Comparison of ENCODE assay signal across 8 cellular contexts in genomic region chrX:129654652-129655546, GRCh38. TPM values are rescaled to one million over a fixed set of nuclear protein-coding genes. Genes with fewer than 3 reads are reported as not detected.
DNase-seq lines count a peak whose midpoint lies in the region; ATAC-seq and TF ChIP-seq lines count a peak whose summit lies in the region.

Gene APLN, minus strand, starts transcription at chrX:129654956. Its CDS starts 326 bp downstream, at chrX:129654630.

- H3K9me3 ChIP-seq in MM.1S (replicated peaks; ENCODE audit: insufficient read depth, low read length), result no peaks in the 10 kb centered on the region
- no peaks in the 10 kb centered on the region for H3K9me3 ChIP-seq in osteoblast (ENCODE audit: low read depth, low read length)

- H2AFZ ChIP-seq in MM.1S (ENCODE audit: low read length) (peak within 1 kb of the TSS; percentile 72), osteoblast (ENCODE audit: low read length) (peak within 1 kb of the TSS; percentile 29)

- ATAC-seq in GM19397 (IDR thresholded peaks at IDR 0.05; ENCODE audit: unreplicated experiment), result peak; percentile 41
- no peak for ATAC-seq in HG03521 (IDR thresholded peaks at IDR 0.05; ENCODE audit: unreplicated experiment)
- no peak for ATAC-seq in HG02938 (IDR thresholded peaks at IDR 0.05; ENCODE audit: unreplicated experiment)

- no peaks in the 10 kb centered on the region for H3K79me2 ChIP-seq in MM.1S (ENCODE audit: low read length)
- H3K79me2 ChIP-seq in osteoblast (ENCODE audit: insufficient read depth, low read length), result no peaks in the 10 kb centered on the region

- peaks cover 11% of the 10 kb centered on the region for H3K27me3 Mint-ChIP-seq in activated naive CD4-positive, alpha-beta T cell treated with anti-CD3 and anti-CD28 coated beads for 36 hours (ENCODE audit: low read depth)

- H3K4me1 ChIP-seq in MM.1S (ENCODE audit: low read length) (no peaks in the 10 kb centered on the region), osteoblast (ENCODE audit: insufficient read depth, low read length) (no peaks in the 10 kb centered on the region)

- H3K27ac ChIP-seq in MM.1S (ENCODE audit: low read length) (no peak within 1 kb of the TSS), osteoblast (ENCODE audit: low read depth, low read length) (no peak within 1 kb of the TSS)

- H3K4me1 Mint-ChIP-seq in activated naive CD4-positive, alpha-beta T cell treated with anti-CD3 and anti-CD28 coated beads for 36 hours (ENCODE audit: low read depth), result peaks cover 6% of the 10 kb centered on the region

- DNase-seq in CD1c-positive myeloid dendritic cell (ENCODE audit: extremely low spot score), result peak; percentile 41
- DNase-seq in MM.1S, result peak; percentile 15
- no peak for DNase-seq in activated naive CD4-positive, alpha-beta T cell treated with anti-CD3 and anti-CD28 coated beads for 36 hours
- DNase-seq in glomerular visceral epithelial cell (ENCODE audit: extremely low spot score), result peak; percentile 61
- peak; percentile 86 for DNase-seq in osteoblast (ENCODE audit: insufficient read length, low spot score, missing footprints)

- H3K4me3 Mint-ChIP-seq in activated naive CD4-positive, alpha-beta T cell treated with anti-CD3 and anti-CD28 coated beads for 36 hours, result peak within 1 kb of the TSS; percentile 61

- CTCF ChIA-PET in activated naive CD4-positive, alpha-beta T cell treated with anti-CD3 and anti-CD28 coated beads for 36 hours (lab: Charles Lee), result interaction anchor here (0.8 to 2.8 kb wide), 9 partner anchors 14 to 406 kb away, joined by 3 to 8 read pairs (median 5); no protein-coding TSS in a partner anchor

- H3K36me3 ChIP-seq in MM.1S (replicated peaks; ENCODE audit: insufficient read depth, low read length) (no peaks in the 10 kb centered on the region), osteoblast (ENCODE audit: insufficient read depth, low read length) (no peaks in the 10 kb centered on the region)

- H3K4me3 ChIP-seq in MM.1S (ENCODE audit: low read length), result peak within 1 kb of the TSS; percentile 59
- H3K4me3 ChIP-seq in osteoblast (ENCODE audit: insufficient read depth, low read length), result peak within 1 kb of the TSS; percentile 62

- H3K27ac Mint-ChIP-seq in activated naive CD4-positive, alpha-beta T cell treated with anti-CD3 and anti-CD28 coated beads for 36 hours, result no peak within 1 kb of the TSS

- no peaks in the 10 kb centered on the region for H3K9me3 Mint-ChIP-seq in activated naive CD4-positive, alpha-beta T cell treated with anti-CD3 and anti-CD28 coated beads for 36 hours

- intact Hi-C loops in activated naive CD4-positive, alpha-beta T cell treated with anti-CD3 and anti-CD28 coated beads for 36 hours (cut with micrococcal nuclease), result loop anchor here (1.0 to 5.0 kb wide), 2 partner anchors 48 to 99 kb away; no protein-coding TSS in a partner anchor

- TF ChIP-seq CTCF in MM.1S (IDR thresholded peaks at IDR 0.05; ENCODE audit: low read length), result no peak
- no peak for TF ChIP-seq CTCF in osteoblast (IDR thresholded peaks at IDR 0.05; ENCODE audit: extremely low read depth, low read depth, low read length)

- no peaks in the 10 kb centered on the region for H4K20me1 ChIP-seq in MM.1S (ENCODE audit: insufficient read depth, low read length)
- H4K20me1 ChIP-seq in osteoblast (ENCODE audit: insufficient read depth, low read length), result no peaks in the 10 kb centered on the region

- H3K27me3 ChIP-seq in MM.1S (replicated peaks; ENCODE audit: insufficient read depth, low read length), result no peaks in the 10 kb centered on the region
- H3K27me3 ChIP-seq in osteoblast (ENCODE audit: insufficient read depth, low read length), result peaks cover under 1% of the 10 kb centered on the region

- peak within 1 kb of the TSS; percentile 18; the same call in 1 of the 2 replicates for H3K9ac ChIP-seq in MM.1S (ENCODE audit: low read length)

- H3K4me2 ChIP-seq in MM.1S (ENCODE audit: low read depth, low read length) (peak within 1 kb of the TSS; percentile 92), osteoblast (ENCODE audit: insufficient read depth, low read length) (peak within 1 kb of the TSS; percentile 76)

- no peaks in the 10 kb centered on the region for H3K36me3 Mint-ChIP-seq in activated naive CD4-positive, alpha-beta T cell treated with anti-CD3 and anti-CD28 coated beads for 36 hours (ENCODE audit: low read depth)

- no peaks in the 10 kb centered on the region for H3K9me2 ChIP-seq in MM.1S (replicated peaks; ENCODE audit: insufficient read depth, low read length)

- H3F3A ChIP-seq in MM.1S (ENCODE audit: insufficient read depth, low read length), result no peaks in the 10 kb centered on the region

RNA-seq across cellular contexts. Expression of gene APLN, which starts in this region (rescaled TPM):
- under 1 TPM; 0.15 to 0.36 TPM for total RNA-seq in activated naive CD4-positive, alpha-beta T cell treated with anti-CD3 and anti-CD28 coated beads for 36 hours
- total RNA-seq in osteoblast, result 0.29 and 0.72 TPM in 2 replicates

Comparison
In these comparisons a context has a peak if more than half of its experiments do, and no peak if none do; other contexts are left out.
1. Peak in DNase-seq, H3K4me3 ChIP-seq and H3K4me2 ChIP-seq in osteoblast; RNA of the gene not detected or under 1 TPM.